11 cellular contexts compared by ENCODE assay signal in the genomic region with DNA sequence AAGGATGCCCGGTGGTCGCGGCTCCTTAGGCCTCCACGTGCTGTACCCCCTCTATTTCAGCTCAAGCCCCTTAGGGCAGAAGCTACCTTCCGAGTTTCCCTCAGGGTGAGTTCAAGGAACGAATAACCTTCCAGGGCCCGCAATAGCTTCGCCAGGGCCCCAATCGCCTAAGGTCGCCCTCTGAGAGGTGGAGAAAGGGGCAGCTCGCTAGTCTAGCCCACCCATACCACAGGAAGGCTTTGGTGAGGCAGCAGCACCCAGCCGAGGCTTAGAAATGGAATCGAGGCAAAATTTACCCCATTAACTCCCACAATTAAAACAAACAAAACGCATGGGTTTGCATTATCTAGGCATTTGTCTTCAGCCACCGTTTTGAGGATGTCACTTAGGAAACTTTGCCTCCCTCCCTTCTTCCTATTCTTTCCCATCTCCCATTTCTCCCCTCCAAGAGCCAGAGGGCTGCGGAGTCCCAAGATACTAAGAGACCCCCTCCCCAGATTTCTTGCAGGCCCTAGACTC. TPM values are rescaled to one million over a fixed set of nuclear protein-coding genes. Genes with fewer than 3 reads are reported as not detected.
DNase-seq lines count a peak whose midpoint lies in the region; ATAC-seq and TF ChIP-seq lines count a peak whose summit lies in the region.
"Had no signal": no experiment of that assay in that cellular context is flagged by ENCODE, and none has a peak within 500 bp of the region (broad histone marks: within the 10 kb centered on the region; RNA-seq: fewer than 3 reads in every experiment).

No MANE protein-coding gene starts in this region.

- H3K4me3 Mint-ChIP-seq in activated naive CD4-positive, alpha-beta T cell treated with anti-CD3 and anti-CD28 coated beads, Interleukin-2, amount 10 ng/mL, durations not matched to agents 7 days and 5 days = peak overlapping the region; percentile 49

- peak overlapping the region; percentile 33 for H4K8ac ChIP-seq in mesenchymal stem cell (ENCODE audit: low read length)

- no peak overlapping the region for H3K9ac ChIP-seq in mesenchymal stem cell (ENCODE audit: low read length)
- H3K9ac ChIP-seq: parathyroid adenoma had no signal

- H3K79me1 ChIP-seq in mesenchymal stem cell (replicated peaks; ENCODE audit: low read length, poor library complexity, severe bottlenecking) = peaks cover 9% of the 10 kb centered on the region

- no peak overlapping the region for H2BK5ac ChIP-seq in mesenchymal stem cell (ENCODE audit: low read depth, low read length, poor library complexity, severe bottlenecking)

- no peak for TF ChIP-seq CTCF in breast epithelium (IDR thresholded peaks at IDR 0.05)
- TF ChIP-seq CTCF in upper lobe of left lung (IDR thresholded peaks at IDR 0.05) = no peak

- no peak for TF ChIP-seq EP300 in upper lobe of left lung (IDR thresholded peaks at IDR 0.05)

- TF ChIP-seq POLR2A in breast epithelium (IDR thresholded peaks at IDR 0.05) = no peak
- no peak for TF ChIP-seq POLR2A in upper lobe of left lung (IDR thresholded peaks at IDR 0.05)

- peaks cover 7% of the 10 kb centered on the region for H3K4me1 Mint-ChIP-seq in activated naive CD4-positive, alpha-beta T cell treated with anti-CD3 and anti-CD28 coated beads, Interleukin-2, amount 10 ng/mL, durations not matched to agents 7 days and 5 days

- DNase-seq in activated naive CD4-positive, alpha-beta T cell treated with anti-CD3 and anti-CD28 coated beads, Interleukin-2, amount 10 ng/mL, durations not matched to agents 7 days and 5 days = no peak
- no peak for DNase-seq in activated naive CD4-positive, alpha-beta T cell treated with anti-CD3 and anti-CD28 coated beads, Interleukin-2, amount 50 U/mL, for 16 hours
- DNase-seq in breast epithelium (ENCODE audit: low spot score in 2 of 2) (no peak), mesenchymal stem cell (no peak), upper lobe of left lung (no peak), SHP77 (lab: John Stamatoyannopoulos, UW) (no peak)
- DNase-seq: uterus had no signal

- H3K9me3 Mint-ChIP-seq in activated naive CD4-positive, alpha-beta T cell treated with anti-CD3 and anti-CD28 coated beads, Interleukin-2, amount 10 ng/mL, durations not matched to agents 7 days and 5 days = no peaks in the 10 kb centered on the region

- peaks cover 65% of the 10 kb centered on the region for H3K27me3 Mint-ChIP-seq in activated naive CD4-positive, alpha-beta T cell treated with anti-CD3 and anti-CD28 coated beads, Interleukin-2, amount 10 ng/mL, durations not matched to agents 7 days and 5 days

- H3K36me3 ChIP-seq in breast epithelium = no peaks in the 10 kb centered on the region
- H3K36me3 ChIP-seq in mesenchymal stem cell (ENCODE audit: control insufficient read depth in 1 of 2, insufficient read depth in 2 of 2, low read depth in 1 of 2, low read length in 2 of 2) = peaks cover 0 to 1% of the 10 kb centered on the region in 2 experiments
- H3K36me3 ChIP-seq in upper lobe of left lung = no peaks in the 10 kb centered on the region
- H3K36me3 ChIP-seq: uterus had no signal

- H2AFZ ChIP-seq in mesenchymal stem cell (ENCODE audit: low read depth, low read length) = no peak overlapping the region

- H3K36me3 Mint-ChIP-seq in activated naive CD4-positive, alpha-beta T cell treated with anti-CD3 and anti-CD28 coated beads, Interleukin-2, amount 10 ng/mL, durations not matched to agents 7 days and 5 days = no peaks in the 10 kb centered on the region

- intact Hi-C loops in breast epithelium (cut with DNase I; ENCODE audit: low total_unique reads) = no loop called here

- no peak overlapping the region for H3K23ac ChIP-seq in mesenchymal stem cell (ENCODE audit: low read length in 2 of 2)

- CTCF ChIA-PET in activated naive CD4-positive, alpha-beta T cell treated with anti-CD3 and anti-CD28 coated beads, Interleukin-2, amount 10 ng/mL, durations not matched to agents 7 days and 5 days (lab: Charles Lee) = no interaction called here

- no peak overlapping the region for H4K91ac ChIP-seq in mesenchymal stem cell (ENCODE audit: low read length)

- H3K4me1 ChIP-seq in breast epithelium = peaks cover 0 to 4% of the 10 kb centered on the region in 2 donors
- peaks cover 43% of the 10 kb centered on the region for H3K4me1 ChIP-seq in mesenchymal stem cell (ENCODE audit: control insufficient read depth, insufficient read depth, low read depth, low read length)
- peaks cover 16 to 40% (median 21%) of the 10 kb centered on the region in 4 donors for H3K4me1 ChIP-seq in upper lobe of left lung
- H3K4me1 ChIP-seq: uterus had no signal

- H2BK15ac ChIP-seq in mesenchymal stem cell (ENCODE audit: low read depth, poor library complexity, severe bottlenecking) = no peak overlapping the region

- H3K18ac ChIP-seq in mesenchymal stem cell (ENCODE audit: low read depth in 1 of 2, low read length in 2 of 2) = no peak overlapping the region

- H2BK120ac ChIP-seq in mesenchymal stem cell (ENCODE audit: low read depth, low read length) = no peak overlapping the region

- H3K4ac ChIP-seq in mesenchymal stem cell (ENCODE audit: low read depth in 1 of 2, low read length in 2 of 2) = peak overlapping the region in 1 of 2 experiments; percentile 6

- H3K27me3 ChIP-seq in breast epithelium = no peaks in the 10 kb centered on the region
- H3K27me3 ChIP-seq in mesenchymal stem cell (ENCODE audit: control insufficient read depth in 1 of 2, insufficient read depth in 1 of 2, low read length in 2 of 2) = peaks cover 0 to 47% of the 10 kb centered on the region in 2 experiments
- H3K27me3 ChIP-seq in upper lobe of left lung = peaks cover 0 to 21% (median 2%) of the 10 kb centered on the region in 4 donors
- H3K27me3 ChIP-seq: uterus had no signal

- no peak overlapping the region for H3K14ac ChIP-seq in mesenchymal stem cell (ENCODE audit: low read length in 2 of 2)

- no peak overlapping the region for H3K27ac Mint-ChIP-seq in activated naive CD4-positive, alpha-beta T cell treated with anti-CD3 and anti-CD28 coated beads, Interleukin-2, amount 10 ng/mL, durations not matched to agents 7 days and 5 days

- H2AK5ac ChIP-seq in mesenchymal stem cell (ENCODE audit: low read length, severe bottlenecking) = peak overlapping the region; percentile 74

- WGBS in mesenchymal stem cell = 17% methylated on average over 16 of the region's 16 CpGs
- WGBS in upper lobe of left lung, 2 donors = 67 to 68% methylated on average over 7 to 16 of the region's 16 CpGs

- H3K9me3 ChIP-seq in breast epithelium = no peaks in the 10 kb centered on the region
- H3K9me3 ChIP-seq in mesenchymal stem cell (ENCODE audit: control insufficient read depth, low read length) = no peaks in the 10 kb centered on the region
- no peaks in the 10 kb centered on the region for H3K9me3 ChIP-seq in upper lobe of left lung
- H3K9me3 ChIP-seq: uterus had no signal

- peak overlapping the region in 1 of 2 experiments; percentile 67 for H2BK12ac ChIP-seq in mesenchymal stem cell (ENCODE audit: low read length in 2 of 2)

- peak overlapping the region; percentile 78 for H3K4me2 ChIP-seq in mesenchymal stem cell (ENCODE audit: low read length, poor library complexity, severe bottlenecking)

- ATAC-seq in upper lobe of left lung (ENCODE audit: low FRiP score in 2 of 2) (no peak), HG03139 (IDR thresholded peaks at IDR 0.05; ENCODE audit: unreplicated experiment) (no peak), GM21825 (IDR thresholded peaks at IDR 0.05; ENCODE audit: unreplicated experiment) (no peak)
- ATAC-seq: Panc1 had no signal

- H3K27ac ChIP-seq in breast epithelium (no peak overlapping the region), mesenchymal stem cell (ENCODE audit: low read length, poor library complexity, severe bottlenecking) (peak overlapping the region; percentile 10), upper lobe of left lung (peak overlapping the region in 1 of 4 donors; percentile 61)
- H3K27ac ChIP-seq: parathyroid adenoma, uterus had no signal

- H3K4me3 ChIP-seq in breast epithelium (peak overlapping the region in 2 of 3 donors; percentile 42 to 71), mesenchymal stem cell (ENCODE audit: insufficient read depth in 1 of 2, low read depth in 1 of 2, low read length in 2 of 2) (peak overlapping the region in 1 of 2 experiments; percentile 82), upper lobe of left lung (peak overlapping the region in 3 of 4 donors; percentile 51 to 62 (median 61))

RNA-seq across cellular contexts. Expression of a gene that starts 1.0 kb away (rescaled TPM):
- 1 to 10 TPM; 2.9 to 6.1 (median 6.0) TPM for total RNA-seq in breast epithelium
- polyA plus RNA-seq in mesenchymal stem cell (2013, experiment 1 of 2) = 22.9 TPM
- 22.8 TPM for polyA plus RNA-seq in mesenchymal stem cell (2013, experiment 2 of 2)
- 10 to 100 TPM in 3 of 6 donors, 1 to 10 TPM in 3; 4.5 to 19.9 (median 9.5) TPM for total RNA-seq in upper lobe of left lung
